In the genomic region with DNA sequence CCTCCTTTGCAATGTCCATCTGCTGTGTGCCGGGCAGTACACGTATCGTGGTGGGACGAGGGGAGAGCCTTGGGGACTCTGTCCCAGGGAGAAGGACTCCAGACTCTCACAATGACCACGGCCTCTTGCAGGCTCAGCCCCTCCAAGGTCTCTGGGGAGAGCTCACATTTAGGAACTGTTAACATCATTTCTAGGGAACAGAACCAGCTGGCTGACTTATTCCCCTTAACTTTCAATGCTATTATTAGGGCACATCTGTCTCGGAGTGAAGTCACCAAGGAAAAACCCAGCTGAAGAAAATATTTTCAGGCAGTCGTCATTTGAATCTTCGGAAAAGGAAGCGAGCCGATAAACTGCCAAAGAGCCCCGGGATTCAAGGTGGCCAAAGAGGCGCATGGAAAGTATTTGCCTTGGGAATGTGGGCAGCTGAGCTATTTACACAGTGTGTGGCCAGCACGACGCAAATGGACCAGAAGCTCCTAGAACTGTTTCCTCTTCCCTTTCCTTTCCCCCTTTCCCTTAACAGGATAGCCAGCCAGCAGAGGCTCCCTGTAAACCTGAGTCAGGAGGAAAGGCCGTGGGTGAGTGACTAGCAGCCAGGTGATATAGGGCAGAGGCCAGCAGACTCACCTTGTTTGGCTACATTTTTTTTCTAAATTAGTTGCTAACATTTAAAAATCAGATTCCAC, we compare ENCODE assay signal across 11 cellular contexts.
A peak's percentile ranks its signal among the peaks of the same experiment; 100 is the strongest.
DNase-seq lines count a peak whose midpoint lies in the region; ATAC-seq and TF ChIP-seq lines count a peak whose summit lies in the region.
"Had no signal": no experiment of that assay in that cellular context is flagged by ENCODE, and none has a peak within 500 bp of the region (broad histone marks: within the 10 kb centered on the region; RNA-seq: fewer than 3 reads in every experiment).

No MANE protein-coding gene starts in this region.

- H3K4me1 ChIP-seq in lung (ENCODE audit: control insufficient read depth in 2 of 2, insufficient read depth in 2 of 2, low read length in 2 of 2), result peaks cover 23 to 60% of the 10 kb centered on the region in 2 donors
- H3K4me1 ChIP-seq in testis, result peaks cover 71% of the 10 kb centered on the region

- H3K27ac Mint-ChIP-seq in brain, result peak overlapping the region; percentile 11 to 93 (median 81)

- intact Hi-C loops in testis (cut with DNase I; ENCODE audit: low total_unique reads), result no loop called here

- peaks cover 87% of the 10 kb centered on the region for H3K4me1 Mint-ChIP-seq in brain

- no peaks in the 10 kb centered on the region for H3K9me3 ChIP-seq in lung (ENCODE audit: control insufficient read depth in 2 of 2, insufficient read depth in 1 of 2, low read length in 1 of 2)
- no peaks in the 10 kb centered on the region for H3K9me3 ChIP-seq in testis

- H3K27ac ChIP-seq in lung (ENCODE audit: low read depth in 1 of 2, low read length in 1 of 2) (peak overlapping the region; percentile 57 to 92), testis (peak overlapping the region; percentile 65 to 89)

- no peak for TF ChIP-seq CTCF in brain (conservative IDR thresholded peaks at IDR 0.05)
- no peak for TF ChIP-seq CTCF in lung (IDR thresholded peaks at IDR 0.05; ENCODE audit: control extremely low read depth, extremely low read depth)
- TF ChIP-seq CTCF in testis (IDR thresholded peaks at IDR 0.05), result no peak

- no peaks in the 10 kb centered on the region for H3K36me3 ChIP-seq in lung (ENCODE audit: control insufficient read depth in 2 of 2, insufficient read depth in 2 of 2, low read length in 2 of 2)
- H3K36me3 ChIP-seq in testis (ENCODE audit: low read depth, missing control alignments), result no peaks in the 10 kb centered on the region

- H3K9me3 Mint-ChIP-seq in brain, result peaks cover 0 to 2% (median 0%) of the 10 kb centered on the region in 5 experiments

- H3K4me3 ChIP-seq in lung, result no peak overlapping the region
- H3K4me3 ChIP-seq in testis, result no peak overlapping the region

- H3K27me3 Mint-ChIP-seq in brain, result peaks cover 6% of the 10 kb centered on the region

- H3K36me3 Mint-ChIP-seq in brain, result no peaks in the 10 kb centered on the region

- TF ChIP-seq POLR2A in testis (IDR thresholded peaks at IDR 0.05), result no peak

- 41 to 72% methylated on average over 15 of the region's 15 CpGs for WGBS in lung, 2 donors
- WGBS in testis, 2 donors, result 41 to 59% methylated on average over 15 of the region's 15 CpGs

- no peak overlapping the region for H3K4me3 Mint-ChIP-seq in brain

- no peaks in the 10 kb centered on the region for H3K27me3 ChIP-seq in lung (ENCODE audit: control insufficient read depth, insufficient read depth)
- no peaks in the 10 kb centered on the region for H3K27me3 ChIP-seq in testis

- ATAC-seq in lung (ENCODE audit: insufficient read depth, low FRiP score), result no peak
- ATAC-seq in HG03457 (IDR thresholded peaks at IDR 0.05; ENCODE audit: unreplicated experiment), result no peak
- no peak for ATAC-seq in GM21367 (IDR thresholded peaks at IDR 0.05; ENCODE audit: unreplicated experiment)
- ATAC-seq in HG03354 (IDR thresholded peaks at IDR 0.05; ENCODE audit: poor library complexity, severe bottlenecking, unreplicated experiment), result no peak

- peak; percentile 25 for DNase-seq in NCI-H2171 treated with DMSO at 0.1 percent for 48 hours (lab: John Stamatoyannopoulos, UW)
- DNase-seq in NCI-H2171 (lab: John Stamatoyannopoulos, UW), result no peak
- no peak for DNase-seq in lung (ENCODE audit: low spot score)
- peak; percentile 54 for DNase-seq in testis
- DNase-seq: 8988T, NCI-H2107, small intestine had no signal

Comparison
In these comparisons a context has a peak if more than half of its experiments do, and no peak if none do; other contexts are left out.
1. DNase-seq: peak in NCI-H2171 treated with DMSO at 0.1 percent for 48 hours (single experiment) and testis (single experiment); none in NCI-H2171 (single experiment) and lung (single experiment).